ENCODE assay signal across 17 cellular contexts in genomic region chr4:96162631-96163030, GRCh38.
"Had no signal": no experiment of that assay in that cellular context is flagged by ENCODE, and none has a peak within 500 bp of the region (broad histone marks: within the 10 kb centered on the region; RNA-seq: fewer than 3 reads in every experiment).

No MANE protein-coding gene starts in this region.

- H3K36me3 Mint-ChIP-seq: naive thymus-derived CD4-positive, alpha-beta T cell had no signal

- H3K27me3 Mint-ChIP-seq: naive thymus-derived CD4-positive, alpha-beta T cell had no signal

- H3K4me1 ChIP-seq: breast epithelium, lower lobe of right lung, testis, upper lobe of right lung had no signal

- H3K4me3 ChIP-seq: breast epithelium, lower lobe of right lung, testis, upper lobe of right lung had no signal

- H3K9me3 ChIP-seq: breast epithelium, lower lobe of right lung, testis, upper lobe of right lung had no signal

- H3K27ac ChIP-seq: breast epithelium, lower lobe of right lung, testis, upper lobe of right lung had no signal

- H3K27ac Mint-ChIP-seq: naive thymus-derived CD4-positive, alpha-beta T cell had no signal

- H3K36me3 ChIP-seq: breast epithelium, lower lobe of right lung, upper lobe of right lung had no signal

- DNase-seq: activated CD4-positive, alpha-beta T cell treated with anti-CD3 and anti-CD28 coated beads, Interleukin-2, amount 50 U/mL, for 4 hours; activated CD4-positive, CD25-positive, alpha-beta regulatory T cell treated with anti-CD3 and anti-CD28 coated beads, Interleukin-2, amount 50 U/mL, for 72 hours; activated naive CD4-positive, alpha-beta T cell treated with anti-CD3 and anti-CD28 coated beads, Interleukin-2, amount 50 U/mL, for 16 hours; activated T-cell treated with anti-CD3 and anti-CD28 coated beads, Interleukin-2, amount 50 U/mL, for 1 hour; amygdala; hippocampal formation; lower lobe of right lung; naive thymus-derived CD4-positive, alpha-beta T cell; stimulated activated CD4-positive, alpha-beta T cell treated with anti-CD3 and anti-CD28 coated beads, Interleukin-2, amount 100 ng/mL, for 48 hours; stimulated activated CD8-positive, alpha-beta memory T cell treated with anti-CD3 and anti-CD28 coated beads, Interleukin-4, amount 100 ng/mL, for 48 hours; stimulated activated naive CD8-positive, alpha-beta T cell treated with anti-CD3 and anti-CD28 coated beads, Interleukin-15, Interleukin-2, amounts not matched to agents 100 U/mL and 50 U/mL, for 24 hours; T-helper 9 cell; testis; upper lobe of right lung had no signal

- H3K27me3 ChIP-seq: breast epithelium, testis, upper lobe of right lung had no signal

- FAIRE-seq: endothelial cell of umbilical vein had no signal

- ATAC-seq: lower lobe of right lung; naive thymus-derived CD4-positive, alpha-beta T cell; sciatic nerve; stimulated activated naive CD8-positive, alpha-beta T cell treated with anti-CD3 and anti-CD28 coated beads, Interleukin-15, Interleukin-2, amounts not matched to agents 100 U/mL and 50 U/mL, for 24 hours; upper lobe of right lung had no signal

- H3K4me1 Mint-ChIP-seq: naive thymus-derived CD4-positive, alpha-beta T cell had no signal

- H3K4me3 Mint-ChIP-seq: naive thymus-derived CD4-positive, alpha-beta T cell had no signal
